ENCODE assay signal across 1 cellular context in the genomic region with DNA sequence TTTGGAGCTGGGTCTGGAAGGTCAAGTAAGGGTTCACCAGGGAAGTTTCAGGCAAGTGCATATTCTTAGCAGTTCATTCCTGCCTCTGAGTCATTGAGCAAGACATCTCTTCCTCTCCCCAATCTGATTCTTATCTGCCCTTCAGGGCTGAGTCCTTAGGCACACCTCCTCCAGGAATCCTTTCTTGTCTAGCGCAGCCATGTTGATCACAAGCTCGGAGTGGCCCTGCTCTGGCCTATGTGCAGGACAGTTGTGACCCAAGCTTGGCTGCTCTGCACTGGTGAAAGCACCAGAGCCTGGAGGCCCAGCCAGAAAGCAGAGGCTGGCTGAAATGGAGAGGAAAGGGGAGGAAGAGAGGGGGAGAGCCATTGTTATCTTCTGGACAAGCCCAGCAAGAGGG.
A peak's percentile ranks its signal among the peaks of the same experiment; 100 is the strongest.
TF ChIP-seq lines count a peak whose summit lies in the region.

No MANE protein-coding gene starts in this region.

TF ChIP-seq in K562, 482 proteins besides CTCF, POLR2A, EP300 and RAD21 (continued from another document and continues in another):
- TF ChIP-seq ZNF830 (CRISPR knock-in tag; IDR thresholded peaks at IDR 0.05) (0 out of 2 replicates have a peak, but pooled peaks have one; percentile 9), HMG20B (CRISPR knock-in tag; IDR thresholded peaks at IDR 0.05) (no peak), NR4A1 (CRISPR knock-in tag; IDR thresholded peaks at IDR 0.05) (no peak), NR4A1 (tag; IDR thresholded peaks at IDR 0.05) (peak; percentile 84), ZNF384 (IDR thresholded peaks at IDR 0.05; ENCODE audit: low read depth, low read length) (no peak), KLF13 (tag; IDR thresholded peaks at IDR 0.05; ENCODE audit: borderline replicate concordance, low read depth) (no peak), ZFPM2 (CRISPR knock-in tag; IDR thresholded peaks at IDR 0.05) (no peak), BDP1 (IDR thresholded peaks at IDR 0.05; ENCODE audit: insufficient read depth, insufficient read length) (no peak), GTF2F1 (IDR thresholded peaks at IDR 0.05; ENCODE audit: low read depth, low read length) (no peak), MTA1 (IDR thresholded peaks at IDR 0.05; ENCODE audit: borderline replicate concordance) (peak; percentile 53; the same call in 1 of the 2 replicates), NBN (IDR thresholded peaks at IDR 0.05; ENCODE audit: low read depth) (0 out of 2 replicates have a peak, but pooled peaks have one; percentile 46), OTX1 (CRISPR knock-in tag; IDR thresholded peaks at IDR 0.05) (no peak), ZNF644 (tag; IDR thresholded peaks at IDR 0.05; ENCODE audit: low read depth) (peak; percentile 64), DPF2 (IDR thresholded peaks at IDR 0.05) (peak; percentile 85), POLR3G (IDR thresholded peaks at IDR 0.05; ENCODE audit: extremely low read depth, insufficient read length, insufficient replicate concordance) (no peak), ZEB2 (IDR thresholded peaks at IDR 0.05) (peak; percentile 77), SUPT5H (IDR thresholded peaks at IDR 0.05) (no peak), HNRNPUL1 (IDR thresholded peaks at IDR 0.05; ENCODE audit: low read length) (no peak), U2AF2 (optimal IDR thresholded peaks at IDR 0.05; ENCODE audit: low read depth, low read length) (no peak), GABPA (tag; conservative IDR thresholded peaks at IDR 0.05; ENCODE audit: low read depth) (0 out of 2 replicates have a peak, but pooled peaks have one; percentile 11), KAT7 (CRISPR knock-in tag; IDR thresholded peaks at IDR 0.05; ENCODE audit: borderline replicate concordance) (0 out of 2 replicates have a peak, but pooled peaks have one; percentile 1), ZNF197 (CRISPR knock-in tag; IDR thresholded peaks at IDR 0.05; ENCODE audit: low read depth) (0 out of 2 replicates have a peak, but pooled peaks have one; percentile 54), ZNF175 (CRISPR knock-in tag; IDR thresholded peaks at IDR 0.05; ENCODE audit: low read depth) (peak; percentile 71; the same call in 1 of the 2 replicates), ZNF311 (CRISPR knock-in tag; IDR thresholded peaks at IDR 0.05) (peak; percentile 69; the same call in 1 of the 2 replicates), ATF7 (IDR thresholded peaks at IDR 0.05) (peak; percentile 56; the same call in 1 of the 2 replicates), SPI1 (IDR thresholded peaks at IDR 0.05; ENCODE audit: borderline replicate concordance, low read depth, low read length) (peak; percentile 50; the same call in 1 of the 2 replicates), ESRRA (IDR thresholded peaks at IDR 0.05; ENCODE audit: borderline replicate concordance, low read depth) (peak; percentile 95), TOE1 (IDR thresholded peaks at IDR 0.05; ENCODE audit: borderline replicate concordance) (no peak), TOE1 (CRISPR knock-in tag; IDR thresholded peaks at IDR 0.05; ENCODE audit: borderline replicate concordance, low read depth) (no peak), NR2C2 (CRISPR knock-in tag; IDR thresholded peaks at IDR 0.05) (no peak), NR2C2 (tag; IDR thresholded peaks at IDR 0.05) (peak; percentile 80), ZNF766 (CRISPR knock-in tag; conservative IDR thresholded peaks at IDR 0.05) (peak; percentile 86), ZFP36 (IDR thresholded peaks at IDR 0.05; ENCODE audit: low read depth, low read length, partially characterized antibody) (peak; percentile 85), EHMT2 (IDR thresholded peaks at IDR 0.05) (peak; percentile 79; the same call in 1 of the 2 replicates), MCM5 (IDR thresholded peaks at IDR 0.05; ENCODE audit: low read depth) (no peak), SMARCE1 (IDR thresholded peaks at IDR 0.05) (peak; percentile 83), TRIM24 (IDR thresholded peaks at IDR 0.05) (peak in 1 of 2 experiments; percentile 50; a peak in 1 of 4 replicates), U2AF1 (optimal IDR thresholded peaks at IDR 0.05; ENCODE audit: low read depth, low read length) (no peak), CHD4 (IDR thresholded peaks at IDR 0.05; ENCODE audit: insufficient read depth, insufficient replicate concordance, low read depth, low read length, poor library complexity, severe bottlenecking) (peak; percentile 6), ZNF184 (CRISPR knock-in tag; IDR thresholded peaks at IDR 0.05) (no peak), ZBTB17 (CRISPR knock-in tag; IDR thresholded peaks at IDR 0.05) (peak; percentile 29; the same call in 1 of the 2 replicates)
- TF ChIP-seq, protein P1, sequence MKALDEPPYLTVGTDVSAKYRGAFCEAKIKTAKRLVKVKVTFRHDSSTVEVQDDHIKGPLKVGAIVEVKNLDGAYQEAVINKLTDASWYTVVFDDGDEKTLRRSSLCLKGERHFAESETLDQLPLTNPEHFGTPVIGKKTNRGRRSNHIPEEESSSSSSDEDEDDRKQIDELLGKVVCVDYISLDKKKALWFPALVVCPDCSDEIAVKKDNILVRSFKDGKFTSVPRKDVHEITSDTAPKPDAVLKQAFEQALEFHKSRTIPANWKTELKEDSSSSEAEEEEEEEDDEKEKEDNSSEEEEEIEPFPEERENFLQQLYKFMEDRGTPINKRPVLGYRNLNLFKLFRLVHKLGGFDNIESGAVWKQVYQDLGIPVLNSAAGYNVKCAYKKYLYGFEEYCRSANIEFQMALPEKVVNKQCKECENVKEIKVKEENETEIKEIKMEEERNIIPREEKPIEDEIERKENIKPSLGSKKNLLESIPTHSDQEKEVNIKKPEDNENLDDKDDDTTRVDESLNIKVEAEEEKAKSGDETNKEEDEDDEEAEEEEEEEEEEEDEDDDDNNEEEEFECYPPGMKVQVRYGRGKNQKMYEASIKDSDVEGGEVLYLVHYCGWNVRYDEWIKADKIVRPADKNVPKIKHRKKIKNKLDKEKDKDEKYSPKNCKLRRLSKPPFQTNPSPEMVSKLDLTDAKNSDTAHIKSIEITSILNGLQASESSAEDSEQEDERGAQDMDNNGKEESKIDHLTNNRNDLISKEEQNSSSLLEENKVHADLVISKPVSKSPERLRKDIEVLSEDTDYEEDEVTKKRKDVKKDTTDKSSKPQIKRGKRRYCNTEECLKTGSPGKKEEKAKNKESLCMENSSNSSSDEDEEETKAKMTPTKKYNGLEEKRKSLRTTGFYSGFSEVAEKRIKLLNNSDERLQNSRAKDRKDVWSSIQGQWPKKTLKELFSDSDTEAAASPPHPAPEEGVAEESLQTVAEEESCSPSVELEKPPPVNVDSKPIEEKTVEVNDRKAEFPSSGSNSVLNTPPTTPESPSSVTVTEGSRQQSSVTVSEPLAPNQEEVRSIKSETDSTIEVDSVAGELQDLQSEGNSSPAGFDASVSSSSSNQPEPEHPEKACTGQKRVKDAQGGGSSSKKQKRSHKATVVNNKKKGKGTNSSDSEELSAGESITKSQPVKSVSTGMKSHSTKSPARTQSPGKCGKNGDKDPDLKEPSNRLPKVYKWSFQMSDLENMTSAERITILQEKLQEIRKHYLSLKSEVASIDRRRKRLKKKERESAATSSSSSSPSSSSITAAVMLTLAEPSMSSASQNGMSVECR (CRISPR knock-in tag; IDR thresholded peaks at IDR 0.05): 0 out of 2 replicates have a peak, but pooled peaks have one; percentile 33
- TF ChIP-seq, protein P2, sequence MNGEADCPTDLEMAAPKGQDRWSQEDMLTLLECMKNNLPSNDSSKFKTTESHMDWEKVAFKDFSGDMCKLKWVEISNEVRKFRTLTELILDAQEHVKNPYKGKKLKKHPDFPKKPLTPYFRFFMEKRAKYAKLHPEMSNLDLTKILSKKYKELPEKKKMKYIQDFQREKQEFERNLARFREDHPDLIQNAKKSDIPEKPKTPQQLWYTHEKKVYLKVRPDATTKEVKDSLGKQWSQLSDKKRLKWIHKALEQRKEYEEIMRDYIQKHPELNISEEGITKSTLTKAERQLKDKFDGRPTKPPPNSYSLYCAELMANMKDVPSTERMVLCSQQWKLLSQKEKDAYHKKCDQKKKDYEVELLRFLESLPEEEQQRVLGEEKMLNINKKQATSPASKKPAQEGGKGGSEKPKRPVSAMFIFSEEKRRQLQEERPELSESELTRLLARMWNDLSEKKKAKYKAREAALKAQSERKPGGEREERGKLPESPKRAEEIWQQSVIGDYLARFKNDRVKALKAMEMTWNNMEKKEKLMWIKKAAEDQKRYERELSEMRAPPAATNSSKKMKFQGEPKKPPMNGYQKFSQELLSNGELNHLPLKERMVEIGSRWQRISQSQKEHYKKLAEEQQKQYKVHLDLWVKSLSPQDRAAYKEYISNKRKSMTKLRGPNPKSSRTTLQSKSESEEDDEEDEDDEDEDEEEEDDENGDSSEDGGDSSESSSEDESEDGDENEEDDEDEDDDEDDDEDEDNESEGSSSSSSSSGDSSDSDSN (IDR thresholded peaks at IDR 0.05; ENCODE audit: borderline replicate concordance in 1 of 2, low read depth in 2 of 2, low read length in 2 of 2): 0 out of 4 replicates have a peak, but pooled peaks of 1 of the 2 experiments have one; percentile 29
- TF ChIP-seq, protein P3, sequence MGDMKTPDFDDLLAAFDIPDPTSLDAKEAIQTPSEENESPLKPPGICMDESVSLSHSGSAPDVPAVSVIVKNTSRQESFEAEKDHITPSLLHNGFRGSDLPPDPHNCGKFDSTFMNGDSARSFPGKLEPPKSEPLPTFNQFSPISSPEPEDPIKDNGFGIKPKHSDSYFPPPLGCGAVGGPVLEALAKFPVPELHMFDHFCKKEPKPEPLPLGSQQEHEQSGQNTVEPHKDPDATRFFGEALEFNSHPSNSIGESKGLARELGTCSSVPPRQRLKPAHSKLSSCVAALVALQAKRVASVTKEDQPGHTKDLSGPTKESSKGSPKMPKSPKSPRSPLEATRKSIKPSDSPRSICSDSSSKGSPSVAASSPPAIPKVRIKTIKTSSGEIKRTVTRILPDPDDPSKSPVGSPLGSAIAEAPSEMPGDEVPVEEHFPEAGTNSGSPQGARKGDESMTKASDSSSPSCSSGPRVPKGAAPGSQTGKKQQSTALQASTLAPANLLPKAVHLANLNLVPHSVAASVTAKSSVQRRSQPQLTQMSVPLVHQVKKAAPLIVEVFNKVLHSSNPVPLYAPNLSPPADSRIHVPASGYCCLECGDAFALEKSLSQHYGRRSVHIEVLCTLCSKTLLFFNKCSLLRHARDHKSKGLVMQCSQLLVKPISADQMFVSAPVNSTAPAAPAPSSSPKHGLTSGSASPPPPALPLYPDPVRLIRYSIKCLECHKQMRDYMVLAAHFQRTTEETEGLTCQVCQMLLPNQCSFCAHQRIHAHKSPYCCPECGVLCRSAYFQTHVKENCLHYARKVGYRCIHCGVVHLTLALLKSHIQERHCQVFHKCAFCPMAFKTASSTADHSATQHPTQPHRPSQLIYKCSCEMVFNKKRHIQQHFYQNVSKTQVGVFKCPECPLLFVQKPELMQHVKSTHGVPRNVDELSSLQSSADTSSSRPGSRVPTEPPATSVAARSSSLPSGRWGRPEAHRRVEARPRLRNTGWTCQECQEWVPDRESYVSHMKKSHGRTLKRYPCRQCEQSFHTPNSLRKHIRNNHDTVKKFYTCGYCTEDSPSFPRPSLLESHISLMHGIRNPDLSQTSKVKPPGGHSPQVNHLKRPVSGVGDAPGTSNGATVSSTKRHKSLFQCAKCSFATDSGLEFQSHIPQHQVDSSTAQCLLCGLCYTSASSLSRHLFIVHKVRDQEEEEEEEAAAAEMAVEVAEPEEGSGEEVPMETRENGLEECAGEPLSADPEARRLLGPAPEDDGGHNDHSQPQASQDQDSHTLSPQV (IDR thresholded peaks at IDR 0.05): peak; percentile 95
- TF ChIP-seq, protein P4, sequence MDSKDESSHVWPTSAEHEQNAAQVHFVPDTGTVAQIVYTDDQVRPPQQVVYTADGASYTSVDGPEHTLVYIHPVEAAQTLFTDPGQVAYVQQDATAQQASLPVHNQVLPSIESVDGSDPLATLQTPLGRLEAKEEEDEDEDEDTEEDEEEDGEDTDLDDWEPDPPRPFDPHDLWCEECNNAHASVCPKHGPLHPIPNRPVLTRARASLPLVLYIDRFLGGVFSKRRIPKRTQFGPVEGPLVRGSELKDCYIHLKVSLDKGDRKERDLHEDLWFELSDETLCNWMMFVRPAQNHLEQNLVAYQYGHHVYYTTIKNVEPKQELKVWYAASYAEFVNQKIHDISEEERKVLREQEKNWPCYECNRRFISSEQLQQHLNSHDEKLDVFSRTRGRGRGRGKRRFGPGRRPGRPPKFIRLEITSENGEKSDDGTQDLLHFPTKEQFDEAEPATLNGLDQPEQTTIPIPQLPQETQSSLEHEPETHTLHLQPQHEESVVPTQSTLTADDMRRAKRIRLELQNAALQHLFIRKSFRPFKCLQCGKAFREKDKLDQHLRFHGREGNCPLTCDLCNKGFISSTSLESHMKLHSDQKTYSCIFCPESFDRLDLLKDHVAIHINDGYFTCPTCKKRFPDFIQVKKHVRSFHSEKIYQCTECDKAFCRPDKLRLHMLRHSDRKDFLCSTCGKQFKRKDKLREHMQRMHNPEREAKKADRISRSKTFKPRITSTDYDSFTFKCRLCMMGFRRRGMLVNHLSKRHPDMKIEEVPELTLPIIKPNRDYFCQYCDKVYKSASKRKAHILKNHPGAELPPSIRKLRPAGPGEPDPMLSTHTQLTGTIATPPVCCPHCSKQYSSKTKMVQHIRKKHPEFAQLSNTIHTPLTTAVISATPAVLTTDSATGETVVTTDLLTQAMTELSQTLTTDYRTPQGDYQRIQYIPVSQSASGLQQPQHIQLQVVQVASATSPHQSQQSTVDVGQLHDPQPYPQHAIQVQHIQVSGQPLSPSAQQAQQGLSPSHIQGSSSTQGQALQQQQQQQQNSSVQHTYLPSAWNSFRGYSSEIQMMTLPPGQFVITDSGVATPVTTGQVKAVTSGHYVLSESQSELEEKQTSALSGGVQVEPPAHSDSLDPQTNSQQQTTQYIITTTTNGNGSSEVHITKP (IDR thresholded peaks at IDR 0.05; ENCODE audit: partially characterized antibody): peak; percentile 8
- TF ChIP-seq, protein P5, sequence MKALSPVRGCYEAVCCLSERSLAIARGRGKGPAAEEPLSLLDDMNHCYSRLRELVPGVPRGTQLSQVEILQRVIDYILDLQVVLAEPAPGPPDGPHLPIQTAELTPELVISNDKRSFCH (CRISPR knock-in tag; IDR thresholded peaks at IDR 0.05): no peak
- TF ChIP-seq, protein P5 (tag; IDR thresholded peaks at IDR 0.05): peak; percentile 90
- TF ChIP-seq, protein P6, sequence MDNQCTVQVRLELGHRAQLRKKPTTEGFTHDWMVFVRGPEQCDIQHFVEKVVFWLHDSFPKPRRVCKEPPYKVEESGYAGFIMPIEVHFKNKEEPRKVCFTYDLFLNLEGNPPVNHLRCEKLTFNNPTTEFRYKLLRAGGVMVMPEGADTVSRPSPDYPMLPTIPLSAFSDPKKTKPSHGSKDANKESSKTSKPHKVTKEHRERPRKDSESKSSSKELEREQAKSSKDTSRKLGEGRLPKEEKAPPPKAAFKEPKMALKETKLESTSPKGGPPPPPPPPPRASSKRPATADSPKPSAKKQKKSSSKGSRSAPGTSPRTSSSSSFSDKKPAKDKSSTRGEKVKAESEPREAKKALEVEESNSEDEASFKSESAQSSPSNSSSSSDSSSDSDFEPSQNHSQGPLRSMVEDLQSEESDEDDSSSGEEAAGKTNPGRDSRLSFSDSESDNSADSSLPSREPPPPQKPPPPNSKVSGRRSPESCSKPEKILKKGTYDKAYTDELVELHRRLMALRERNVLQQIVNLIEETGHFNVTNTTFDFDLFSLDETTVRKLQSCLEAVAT (IDR thresholded peaks at IDR 0.05): 0 out of 4 replicates have a peak, but pooled peaks of 1 of the 2 experiments have one; percentile 19
